Comparison of ENCODE assay signal across 9 cellular contexts in genomic region chr6:130093546-130093945, GRCh38.
"Had no signal": no experiment of that assay in that cellular context is flagged by ENCODE, and none has a peak within 500 bp of the region (broad histone marks: within the 10 kb centered on the region; RNA-seq: fewer than 3 reads in every experiment).

No MANE protein-coding gene starts in this region.

- H3K9ac ChIP-seq: GM23248 had no signal

- DNase-seq: GM23248, GOT3, H7, HFFc6, IMR-90, KBM-7 had no signal

- H3K9me3 Mint-ChIP-seq: HFFc6 had no signal

- H3K4me3 Mint-ChIP-seq: HFFc6 had no signal

- H2AFZ ChIP-seq: GM23248 had no signal

- H3K27ac ChIP-seq: GM23248, HL-60 had no signal

- ATAC-seq: HCT116 had no signal

- H3K36me3 ChIP-seq: HAP-1 had no signal

- H3K9me3 ChIP-seq: HAP-1 had no signal

- H3K27ac Mint-ChIP-seq: HFFc6 had no signal

- H3K4me3 ChIP-seq: GM23248, HAP-1 had no signal
